Comparison of ENCODE assay signal across 14 cellular contexts in genomic region chr15:22961661-22962221, GRCh38. TPM values are rescaled to one million over a fixed set of nuclear protein-coding genes. Genes with fewer than 3 reads are reported as not detected.
DNase-seq lines count a peak whose midpoint lies in the region; ATAC-seq, FAIRE-seq and TF ChIP-seq lines count a peak whose summit lies in the region.
"Had no signal": no experiment of that assay in that cellular context is flagged by ENCODE, and none has a peak within 500 bp of the region (broad histone marks: within the 10 kb centered on the region; RNA-seq: fewer than 3 reads in every experiment).

No MANE protein-coding gene starts in this region.

- ATAC-seq in esophagus mucosa: no peak

- no peak overlapping the region for H2AFZ ChIP-seq in astrocyte (ENCODE audit: low read depth, low read length)

- peak overlapping the region; percentile 62 for H3K4me2 ChIP-seq in astrocyte (ENCODE audit: low read length)

- H3K27me3 ChIP-seq in astrocyte (ENCODE audit: insufficient read depth, low read length): no peaks in the 10 kb centered on the region
- H3K27me3 ChIP-seq in left ventricle myocardium inferior (ENCODE audit: low read depth): no peaks in the 10 kb centered on the region
- H3K27me3 ChIP-seq in skeletal muscle tissue (ENCODE audit: control insufficient read depth in 3 of 3, insufficient read depth in 3 of 3, low read length in 3 of 3): no peaks in the 10 kb centered on the region

- peak overlapping the region; percentile 88 for H3K27ac Mint-ChIP-seq in astrocyte (ENCODE audit: unreplicated experiment)
- no peak overlapping the region for H3K27ac Mint-ChIP-seq in activated T-helper 1 cell treated with anti-CD3 and anti-CD28 coated beads, Interleukin-12 subunit alpha, Interleukin-12 subunit beta, Interleukin-2, Interleukin-4 antibody, amounts not matched to agents 30 ng/mL and 10 ng/mL and 1 ng/mL, durations not matched to agents 14 hours and 24 hours and 36 hours
- H3K27ac Mint-ChIP-seq: activated T-helper 2 cell treated with anti-CD3 and anti-CD28 coated beads, Interferon-gamma antibody, Interleukin-2, Interleukin-4, amounts not matched to agents 10 μg/mL and 5 μg/mL and 100 μg/mL, durations not matched to agents 14 hours and 24 hours and 36 hours had no signal

- no peak for FAIRE-seq in astrocyte (lab: Jason Lieb, UNC)

- H3K36me3 ChIP-seq in astrocyte (ENCODE audit: insufficient read depth, low read length): no peaks in the 10 kb centered on the region
- peaks cover 5% of the 10 kb centered on the region for H3K36me3 ChIP-seq in left ventricle myocardium inferior
- peaks cover 0 to 2% (median 0%) of the 10 kb centered on the region in 3 donors for H3K36me3 ChIP-seq in skeletal muscle tissue (ENCODE audit: control insufficient read depth in 3 of 3, insufficient read depth in 3 of 3, low read length in 3 of 3)
- H3K36me3 ChIP-seq: prostate gland had no signal

- intact Hi-C loops in left ventricle myocardium inferior (cut with micrococcal nuclease): no loop called here
- intact Hi-C loops in activated T-helper 1 cell treated with anti-CD3 and anti-CD28 coated beads, Interleukin-12 subunit alpha, Interleukin-12 subunit beta, Interleukin-2, Interleukin-4 antibody, amounts not matched to agents 30 ng/mL and 10 ng/mL and 1 ng/mL, durations not matched to agents 14 hours and 24 hours and 36 hours (cut with micrococcal nuclease): no loop called here

- TF ChIP-seq CTCF in astrocyte (IDR thresholded peaks at IDR 0.05; ENCODE audit: insufficient read depth, low read depth, low read length): no peak
- TF ChIP-seq CTCF in left ventricle myocardium inferior (IDR thresholded peaks at IDR 0.05; ENCODE audit: borderline replicate concordance): no peak

- peak overlapping the region; percentile 35 for H3K4me3 Mint-ChIP-seq in astrocyte (ENCODE audit: unreplicated experiment)
- no peak overlapping the region for H3K4me3 Mint-ChIP-seq in activated T-helper 1 cell treated with anti-CD3 and anti-CD28 coated beads, Interleukin-12 subunit alpha, Interleukin-12 subunit beta, Interleukin-2, Interleukin-4 antibody, amounts not matched to agents 30 ng/mL and 10 ng/mL and 1 ng/mL, durations not matched to agents 14 hours and 24 hours and 36 hours
- H3K4me3 Mint-ChIP-seq: central memory CD8-positive, alpha-beta T cell had no signal

- peak overlapping the region; percentile 26 for H3K9ac ChIP-seq in astrocyte (ENCODE audit: low read length)
- H3K9ac ChIP-seq in skeletal muscle tissue (ENCODE audit: low read depth in 1 of 3, low read length in 3 of 3): no peak overlapping the region

- H3K27me3 Mint-ChIP-seq in astrocyte (ENCODE audit: low read depth, unreplicated experiment): no peaks in the 10 kb centered on the region
- H3K27me3 Mint-ChIP-seq in activated T-helper 1 cell treated with anti-CD3 and anti-CD28 coated beads, Interleukin-12 subunit alpha, Interleukin-12 subunit beta, Interleukin-2, Interleukin-4 antibody, amounts not matched to agents 30 ng/mL and 10 ng/mL and 1 ng/mL, durations not matched to agents 14 hours and 24 hours and 36 hours (ENCODE audit: insufficient read depth): no peaks in the 10 kb centered on the region
- H3K27me3 Mint-ChIP-seq: central memory CD8-positive, alpha-beta T cell had no signal

- H3K9me3 ChIP-seq in astrocyte (ENCODE audit: insufficient read depth, low read depth, low read length) (no peaks in the 10 kb centered on the region), left ventricle myocardium inferior (replicated peaks) (no peaks in the 10 kb centered on the region), skeletal muscle tissue (ENCODE audit: control insufficient read depth in 3 of 3, low read length in 3 of 3) (no peaks in the 10 kb centered on the region)
- H3K9me3 ChIP-seq: prostate gland had no signal

- H3K36me3 Mint-ChIP-seq in astrocyte (ENCODE audit: low read depth, unreplicated experiment): peaks cover 2% of the 10 kb centered on the region
- H3K36me3 Mint-ChIP-seq in activated T-helper 1 cell treated with anti-CD3 and anti-CD28 coated beads, Interleukin-12 subunit alpha, Interleukin-12 subunit beta, Interleukin-2, Interleukin-4 antibody, amounts not matched to agents 30 ng/mL and 10 ng/mL and 1 ng/mL, durations not matched to agents 14 hours and 24 hours and 36 hours (ENCODE audit: low read depth): no peaks in the 10 kb centered on the region

- peak overlapping the region; percentile 13 for H3K27ac ChIP-seq in astrocyte (ENCODE audit: low read depth, low read length)
- H3K27ac ChIP-seq in left ventricle myocardium inferior (replicated peaks): peak overlapping the region; percentile 78
- H3K27ac ChIP-seq in skeletal muscle tissue (ENCODE audit: low read depth, low read length): peak overlapping the region; percentile 13
- H3K27ac ChIP-seq: HL-60, prostate gland had no signal

- peaks cover 95% of the 10 kb centered on the region for H3K79me2 ChIP-seq in astrocyte (ENCODE audit: insufficient read depth, low read length)

- no peaks in the 10 kb centered on the region for H3K9me3 Mint-ChIP-seq in astrocyte (ENCODE audit: unreplicated experiment)
- no peaks in the 10 kb centered on the region for H3K9me3 Mint-ChIP-seq in activated T-helper 1 cell treated with anti-CD3 and anti-CD28 coated beads, Interleukin-12 subunit alpha, Interleukin-12 subunit beta, Interleukin-2, Interleukin-4 antibody, amounts not matched to agents 30 ng/mL and 10 ng/mL and 1 ng/mL, durations not matched to agents 14 hours and 24 hours and 36 hours
- H3K9me3 Mint-ChIP-seq: activated T-helper 2 cell treated with anti-CD3 and anti-CD28 coated beads, Interferon-gamma antibody, Interleukin-2, Interleukin-4, amounts not matched to agents 10 μg/mL and 5 μg/mL and 100 μg/mL, durations not matched to agents 14 hours and 24 hours and 36 hours; central memory CD8-positive, alpha-beta T cell had no signal

- H3K4me1 ChIP-seq in astrocyte (ENCODE audit: insufficient read depth, low read length) (peaks cover 27% of the 10 kb centered on the region), left ventricle myocardium inferior (peaks cover 87% of the 10 kb centered on the region), skeletal muscle tissue (ENCODE audit: control insufficient read depth in 3 of 3, insufficient read depth in 3 of 3, low read length in 3 of 3) (peaks cover 40 to 41% (median 40%) of the 10 kb centered on the region in 3 donors)
- H3K4me1 ChIP-seq: prostate gland had no signal

- peaks cover 90% of the 10 kb centered on the region for H4K20me1 ChIP-seq in astrocyte (ENCODE audit: insufficient read depth, low read length)

- H3K4me3 ChIP-seq in astrocyte (ENCODE audit: insufficient read depth, low read depth, low read length) (peak overlapping the region; percentile 14), left ventricle myocardium inferior (peak overlapping the region; percentile 26), skeletal muscle tissue (ENCODE audit: low read length in 3 of 3) (no peak overlapping the region)
- H3K4me3 ChIP-seq: prostate gland had no signal

- DNase-seq in EH (ENCODE audit: low read depth) (peak; percentile 60), astrocyte (ENCODE audit: low read depth) (peak; percentile 23), left ventricle myocardium inferior (no peak), SKM-1 (lab: John Stamatoyannopoulos, UW; ENCODE audit: unreplicated experiment) (no peak), AG20443 (ENCODE audit: low spot score) (no peak)
- no peak for DNase-seq in activated T-helper 1 cell treated with anti-CD3 and anti-CD28 coated beads, Interleukin-12 subunit alpha, Interleukin-12 subunit beta, Interleukin-2, Interleukin-4 antibody, amounts not matched to agents 30 ng/mL and 10 ng/mL and 1 ng/mL, durations not matched to agents 14 hours and 24 hours and 36 hours (ENCODE audit: low spot score)
- DNase-seq: GDM1, NCI-H510A had no signal

- H3K4me1 Mint-ChIP-seq in astrocyte (ENCODE audit: low read depth, unreplicated experiment): peaks cover 34% of the 10 kb centered on the region
- no peaks in the 10 kb centered on the region for H3K4me1 Mint-ChIP-seq in activated T-helper 1 cell treated with anti-CD3 and anti-CD28 coated beads, Interleukin-12 subunit alpha, Interleukin-12 subunit beta, Interleukin-2, Interleukin-4 antibody, amounts not matched to agents 30 ng/mL and 10 ng/mL and 1 ng/mL, durations not matched to agents 14 hours and 24 hours and 36 hours (ENCODE audit: low read depth)
- H3K4me1 Mint-ChIP-seq: central memory CD8-positive, alpha-beta T cell had no signal

RNA-seq across cellular contexts. Expression of gene CYFIP1, which starts 18.4 kb away (rescaled TPM):
- 116 and 117 TPM in 2 replicates for total RNA-seq in astrocyte
- total RNA-seq in left ventricle myocardium inferior: 24.1 TPM
- total RNA-seq in skeletal muscle tissue: 49.1 TPM
- 118 TPM for total RNA-seq in esophagus mucosa
- 50.7 and 57.5 TPM in 2 replicates for total RNA-seq in activated T-helper 1 cell treated with anti-CD3 and anti-CD28 coated beads, Interleukin-12 subunit alpha, Interleukin-12 subunit beta, Interleukin-2, Interleukin-4 antibody, amounts not matched to agents 30 ng/mL and 10 ng/mL and 1 ng/mL, durations not matched to agents 14 hours and 24 hours and 36 hours

Comparison
In these comparisons a context has a peak if more than half of its experiments do, and no peak if none do; other contexts are left out.
1. DNase-seq: peak in EH (single experiment) and astrocyte (single experiment); none in left ventricle myocardium inferior (single experiment), SKM-1 (single experiment), AG20443 (single experiment) and activated T-helper 1 cell treated with anti-CD3 and anti-CD28 coated beads, Interleukin-12 subunit alpha, Interleukin-12 subunit beta, Interleukin-2, Interleukin-4 antibody, amounts not matched to agents 30 ng/mL and 10 ng/mL and 1 ng/mL, durations not matched to agents 14 hours and 24 hours and 36 hours (single experiment).
2. H3K27ac ChIP-seq: peak in every context shown above with its lines; median percentile 78 in left ventricle myocardium inferior; 13 in astrocyte; 13 in skeletal muscle tissue.
3. H3K4me3 ChIP-seq: peak in astrocyte (single experiment) and left ventricle myocardium inferior (single experiment); none in skeletal muscle tissue (0 of 3).